17 cellular contexts compared by ENCODE assay signal in genomic region chr5:61999371-61999770, GRCh38.
DNase-seq lines count a peak whose midpoint lies in the region; ATAC-seq, FAIRE-seq and TF ChIP-seq lines count a peak whose summit lies in the region.
"Had no signal": no experiment of that assay in that cellular context is flagged by ENCODE, and none has a peak within 500 bp of the region (broad histone marks: within the 10 kb centered on the region; RNA-seq: fewer than 3 reads in every experiment).

No MANE protein-coding gene starts in this region.

- H3K27ac ChIP-seq in C4-2B (peak overlapping the region; percentile 50; the same call in 1 of the 2 replicates), VCaP (peak overlapping the region; percentile 59), keratinocyte (ENCODE audit: control insufficient read depth, insufficient read depth, low read length) (peak overlapping the region; percentile 13)
- H3K27ac ChIP-seq: BLaER1 had no signal

- H3K27me3 ChIP-seq in keratinocyte (ENCODE audit: control insufficient read depth, extremely low read depth, insufficient read depth, low read length), result no peaks in the 10 kb centered on the region
- H3K27me3 ChIP-seq: BLaER1 had no signal

- in situ Hi-C loops in KBM-7 (cut with MboI; ENCODE audit: low pct_unique_long_range_greater_than_20kb, low sequenced_read_pairs), result no loop called here

- peaks cover 37% of the 10 kb centered on the region for H3K4me1 ChIP-seq in keratinocyte (ENCODE audit: control insufficient read depth, extremely low read depth, insufficient read depth, low read length)
- H3K4me1 ChIP-seq: BLaER1 had no signal

- H3K9me3 ChIP-seq in keratinocyte (ENCODE audit: control insufficient read depth, low read depth, low read length), result no peaks in the 10 kb centered on the region
- H3K9me3 ChIP-seq: BLaER1 had no signal

- H3K79me2 ChIP-seq in keratinocyte (ENCODE audit: control insufficient read depth, insufficient read depth, low read length), result no peaks in the 10 kb centered on the region

- no peak overlapping the region for H3K4me2 ChIP-seq in keratinocyte (ENCODE audit: control insufficient read depth, extremely low read depth, insufficient read depth, low read depth, low read length)
- H3K4me2 ChIP-seq: BLaER1 had no signal

- H2AFZ ChIP-seq in keratinocyte (ENCODE audit: control insufficient read depth, low read length), result no peak overlapping the region

- H4K20me1 ChIP-seq in keratinocyte (ENCODE audit: control insufficient read depth, extremely low read depth, insufficient read depth, low read length), result no peaks in the 10 kb centered on the region
- H4K20me1 ChIP-seq: BLaER1 had no signal

- FAIRE-seq in keratinocyte (lab: Jason Lieb, UNC), result peak; percentile 29
- FAIRE-seq: H54 had no signal

- ATAC-seq in HG03159 (IDR thresholded peaks at IDR 0.05; ENCODE audit: unreplicated experiment), result no peak

- no peaks in the 10 kb centered on the region for H3K36me3 ChIP-seq in keratinocyte (ENCODE audit: control insufficient read depth in 2 of 2, extremely low read depth in 1 of 2, insufficient read depth in 2 of 2, low read length in 2 of 2)
- H3K36me3 ChIP-seq: BLaER1 had no signal

- dilution Hi-C loops in keratinocyte (cut with MboI; ENCODE audit: extremely low pct_ligation_motif_present, low sequenced_read_pairs), result no loop called here

- TF ChIP-seq CTCF in C4-2B (conservative IDR thresholded peaks at IDR 0.05) (no peak), VCaP (conservative IDR thresholded peaks at IDR 0.05) (no peak), keratinocyte (optimal IDR thresholded peaks at IDR 0.05 in 1 of 3, IDR thresholded peaks at IDR 0.05 in 1 of 3, conservative IDR thresholded peaks at IDR 0.05 in 1 of 3; ENCODE audit: extremely low read depth in 1 of 3, insufficient read depth in 2 of 3, low read length in 3 of 3) (no peak)

- H3K4me3 ChIP-seq in keratinocyte (ENCODE audit: control insufficient read depth in 2 of 3, extremely low read depth in 1 of 3, insufficient read depth in 2 of 3, low read depth in 1 of 3, low read length in 3 of 3), result no peak overlapping the region
- H3K4me3 ChIP-seq: BLaER1 had no signal

- H3K9me1 ChIP-seq in keratinocyte (ENCODE audit: control insufficient read depth, extremely low read depth, insufficient read depth, low read length), result no peaks in the 10 kb centered on the region

- DNase-seq in MV-4-11 (lab: John Stamatoyannopoulos, UW), result peak; percentile 66
- DNase-seq in keratinocyte (ENCODE audit: low read depth, low spot score), result peak; percentile 21
- DNase-seq in KBM-7, result no peak
- DNase-seq in NCI-H2227 treated with DMSO at 0.1 percent for 48 hours (lab: John Stamatoyannopoulos, UW), result no peak
- DNase-seq: DMS153, EL, IMR-90, NCI-H1092, NCI-H1694, NCI-H446, NCI-H748 treated with DMSO at 0.1 percent for 48 hours, T-helper 1 cell had no signal

- H3K9ac ChIP-seq in keratinocyte (ENCODE audit: control insufficient read depth, extremely low read depth, insufficient read depth, low read length), result no peak overlapping the region
- H3K9ac ChIP-seq: BLaER1 had no signal

Comparison
In these comparisons a context has a peak if more than half of its experiments do, and no peak if none do; other contexts are left out.
1. DNase-seq: peak in MV-4-11 (single experiment) and keratinocyte (single experiment); none in KBM-7 (single experiment) and NCI-H2227 treated with DMSO at 0.1 percent for 48 hours (single experiment).
2. Peak in every context shown above with its lines, with median percentiles within 50 percentile points of each other: H3K27ac ChIP-seq.